Comparison of ENCODE assay signal across 2 cellular contexts in the genomic region with DNA sequence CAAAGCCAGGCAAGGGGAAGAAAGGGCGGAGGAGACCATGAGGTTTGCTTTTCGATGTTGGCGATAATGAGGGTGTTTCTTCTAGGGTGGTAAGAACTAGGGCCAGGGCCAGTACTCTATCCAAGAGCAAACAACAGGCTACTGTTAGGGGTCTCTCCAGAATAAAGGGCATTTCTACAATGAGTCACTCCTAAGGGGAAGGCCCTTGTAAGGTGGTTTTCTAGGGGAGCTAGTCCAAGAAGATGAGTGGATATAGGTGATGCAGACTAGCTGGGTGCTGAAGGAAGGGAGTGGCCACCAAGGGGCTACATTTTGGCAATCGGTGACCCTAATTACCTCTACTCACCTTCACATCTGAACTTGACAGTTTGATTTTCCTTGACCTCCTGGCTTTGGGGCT.
TF ChIP-seq lines count a peak whose summit lies in the region.

No MANE protein-coding gene starts in this region.

TF ChIP-seq in SK-N-SH, 30 proteins besides CTCF, POLR2A, EP300 and RAD21 (continued from another document):
- TF ChIP-seq, protein P1, sequence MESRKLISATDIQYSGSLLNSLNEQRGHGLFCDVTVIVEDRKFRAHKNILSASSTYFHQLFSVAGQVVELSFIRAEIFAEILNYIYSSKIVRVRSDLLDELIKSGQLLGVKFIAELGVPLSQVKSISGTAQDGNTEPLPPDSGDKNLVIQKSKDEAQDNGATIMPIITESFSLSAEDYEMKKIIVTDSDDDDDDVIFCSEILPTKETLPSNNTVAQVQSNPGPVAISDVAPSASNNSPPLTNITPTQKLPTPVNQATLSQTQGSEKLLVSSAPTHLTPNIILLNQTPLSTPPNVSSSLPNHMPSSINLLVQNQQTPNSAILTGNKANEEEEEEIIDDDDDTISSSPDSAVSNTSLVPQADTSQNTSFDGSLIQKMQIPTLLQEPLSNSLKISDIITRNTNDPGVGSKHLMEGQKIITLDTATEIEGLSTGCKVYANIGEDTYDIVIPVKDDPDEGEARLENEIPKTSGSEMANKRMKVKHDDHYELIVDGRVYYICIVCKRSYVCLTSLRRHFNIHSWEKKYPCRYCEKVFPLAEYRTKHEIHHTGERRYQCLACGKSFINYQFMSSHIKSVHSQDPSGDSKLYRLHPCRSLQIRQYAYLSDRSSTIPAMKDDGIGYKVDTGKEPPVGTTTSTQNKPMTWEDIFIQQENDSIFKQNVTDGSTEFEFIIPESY (IDR thresholded peaks at IDR 0.05; ENCODE audit: borderline replicate concordance, low read depth) = no peak
- TF ChIP-seq NFIC (IDR thresholded peaks at IDR 0.05; ENCODE audit: borderline replicate concordance) (no peak), JUND (IDR thresholded peaks at IDR 0.05) (no peak), POLR2AphosphoS5 (IDR thresholded peaks at IDR 0.05; ENCODE audit: low read depth, low read length) (no peak), MXI1 (IDR thresholded peaks at IDR 0.05; ENCODE audit: low read depth, low read length) (no peak), CHD2 (IDR thresholded peaks at IDR 0.05; ENCODE audit: low read length, partially characterized antibody) (no peak), RCOR1 (IDR thresholded peaks at IDR 0.05; ENCODE audit: low read length) (no peak), NRF1 (IDR thresholded peaks at IDR 0.05; ENCODE audit: low read depth, low read length) (no peak), FOSL2 (IDR thresholded peaks at IDR 0.05; ENCODE audit: borderline replicate concordance, low read depth) (no peak), EZH2phosphoT487 (IDR thresholded peaks at IDR 0.05; ENCODE audit: borderline replicate concordance, low read depth) (no peak), RXRA (IDR thresholded peaks at IDR 0.05; ENCODE audit: borderline replicate concordance, low read depth) (no peak), MEF2A (IDR thresholded peaks at IDR 0.05; ENCODE audit: borderline replicate concordance, low read depth) (no peak)
- TF ChIP-seq, protein P2, sequence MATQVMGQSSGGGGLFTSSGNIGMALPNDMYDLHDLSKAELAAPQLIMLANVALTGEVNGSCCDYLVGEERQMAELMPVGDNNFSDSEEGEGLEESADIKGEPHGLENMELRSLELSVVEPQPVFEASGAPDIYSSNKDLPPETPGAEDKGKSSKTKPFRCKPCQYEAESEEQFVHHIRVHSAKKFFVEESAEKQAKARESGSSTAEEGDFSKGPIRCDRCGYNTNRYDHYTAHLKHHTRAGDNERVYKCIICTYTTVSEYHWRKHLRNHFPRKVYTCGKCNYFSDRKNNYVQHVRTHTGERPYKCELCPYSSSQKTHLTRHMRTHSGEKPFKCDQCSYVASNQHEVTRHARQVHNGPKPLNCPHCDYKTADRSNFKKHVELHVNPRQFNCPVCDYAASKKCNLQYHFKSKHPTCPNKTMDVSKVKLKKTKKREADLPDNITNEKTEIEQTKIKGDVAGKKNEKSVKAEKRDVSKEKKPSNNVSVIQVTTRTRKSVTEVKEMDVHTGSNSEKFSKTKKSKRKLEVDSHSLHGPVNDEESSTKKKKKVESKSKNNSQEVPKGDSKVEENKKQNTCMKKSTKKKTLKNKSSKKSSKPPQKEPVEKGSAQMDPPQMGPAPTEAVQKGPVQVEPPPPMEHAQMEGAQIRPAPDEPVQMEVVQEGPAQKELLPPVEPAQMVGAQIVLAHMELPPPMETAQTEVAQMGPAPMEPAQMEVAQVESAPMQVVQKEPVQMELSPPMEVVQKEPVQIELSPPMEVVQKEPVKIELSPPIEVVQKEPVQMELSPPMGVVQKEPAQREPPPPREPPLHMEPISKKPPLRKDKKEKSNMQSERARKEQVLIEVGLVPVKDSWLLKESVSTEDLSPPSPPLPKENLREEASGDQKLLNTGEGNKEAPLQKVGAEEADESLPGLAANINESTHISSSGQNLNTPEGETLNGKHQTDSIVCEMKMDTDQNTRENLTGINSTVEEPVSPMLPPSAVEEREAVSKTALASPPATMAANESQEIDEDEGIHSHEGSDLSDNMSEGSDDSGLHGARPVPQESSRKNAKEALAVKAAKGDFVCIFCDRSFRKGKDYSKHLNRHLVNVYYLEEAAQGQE (IDR thresholded peaks at IDR 0.05; ENCODE audit: low read depth, low read length) = no peak
- TF ChIP-seq, protein P3, sequence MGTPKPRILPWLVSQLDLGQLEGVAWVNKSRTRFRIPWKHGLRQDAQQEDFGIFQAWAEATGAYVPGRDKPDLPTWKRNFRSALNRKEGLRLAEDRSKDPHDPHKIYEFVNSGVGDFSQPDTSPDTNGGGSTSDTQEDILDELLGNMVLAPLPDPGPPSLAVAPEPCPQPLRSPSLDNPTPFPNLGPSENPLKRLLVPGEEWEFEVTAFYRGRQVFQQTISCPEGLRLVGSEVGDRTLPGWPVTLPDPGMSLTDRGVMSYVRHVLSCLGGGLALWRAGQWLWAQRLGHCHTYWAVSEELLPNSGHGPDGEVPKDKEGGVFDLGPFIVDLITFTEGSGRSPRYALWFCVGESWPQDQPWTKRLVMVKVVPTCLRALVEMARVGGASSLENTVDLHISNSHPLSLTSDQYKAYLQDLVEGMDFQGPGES (IDR thresholded peaks at IDR 0.05; ENCODE audit: low read depth, low read length) = no peak
- TF ChIP-seq, protein P4, sequence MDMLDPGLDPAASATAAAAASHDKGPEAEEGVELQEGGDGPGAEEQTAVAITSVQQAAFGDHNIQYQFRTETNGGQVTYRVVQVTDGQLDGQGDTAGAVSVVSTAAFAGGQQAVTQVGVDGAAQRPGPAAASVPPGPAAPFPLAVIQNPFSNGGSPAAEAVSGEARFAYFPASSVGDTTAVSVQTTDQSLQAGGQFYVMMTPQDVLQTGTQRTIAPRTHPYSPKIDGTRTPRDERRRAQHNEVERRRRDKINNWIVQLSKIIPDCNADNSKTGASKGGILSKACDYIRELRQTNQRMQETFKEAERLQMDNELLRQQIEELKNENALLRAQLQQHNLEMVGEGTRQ (IDR thresholded peaks at IDR 0.05; ENCODE audit: borderline replicate concordance, low read depth, low read length) = no peak
TF ChIP-seq in SK-N-SH: peak in this region for 0.

TF ChIP-seq in SK-N-SH treated with all-trans-retinoic acid at 6 μM for 48 hours, 23 proteins besides CTCF, POLR2A, EP300 and RAD21 (continued from another document):
- TF ChIP-seq, protein P5, sequence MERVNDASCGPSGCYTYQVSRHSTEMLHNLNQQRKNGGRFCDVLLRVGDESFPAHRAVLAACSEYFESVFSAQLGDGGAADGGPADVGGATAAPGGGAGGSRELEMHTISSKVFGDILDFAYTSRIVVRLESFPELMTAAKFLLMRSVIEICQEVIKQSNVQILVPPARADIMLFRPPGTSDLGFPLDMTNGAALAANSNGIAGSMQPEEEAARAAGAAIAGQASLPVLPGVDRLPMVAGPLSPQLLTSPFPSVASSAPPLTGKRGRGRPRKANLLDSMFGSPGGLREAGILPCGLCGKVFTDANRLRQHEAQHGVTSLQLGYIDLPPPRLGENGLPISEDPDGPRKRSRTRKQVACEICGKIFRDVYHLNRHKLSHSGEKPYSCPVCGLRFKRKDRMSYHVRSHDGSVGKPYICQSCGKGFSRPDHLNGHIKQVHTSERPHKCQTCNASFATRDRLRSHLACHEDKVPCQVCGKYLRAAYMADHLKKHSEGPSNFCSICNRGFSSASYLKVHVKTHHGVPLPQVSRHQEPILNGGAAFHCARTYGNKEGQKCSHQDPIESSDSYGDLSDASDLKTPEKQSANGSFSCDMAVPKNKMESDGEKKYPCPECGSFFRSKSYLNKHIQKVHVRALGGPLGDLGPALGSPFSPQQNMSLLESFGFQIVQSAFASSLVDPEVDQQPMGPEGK (CRISPR knock-in tag; IDR thresholded peaks at IDR 0.05; ENCODE audit: borderline replicate concordance) = no peak
- no peak for TF ChIP-seq TOX (CRISPR knock-in tag; IDR thresholded peaks at IDR 0.05; ENCODE audit: borderline replicate concordance)
- no peak for TF ChIP-seq ZNF8 (CRISPR knock-in tag; IDR thresholded peaks at IDR 0.05)
- no peak for TF ChIP-seq ZC3H10 (CRISPR knock-in tag; IDR thresholded peaks at IDR 0.05)
- no peak for TF ChIP-seq SNAI2 (CRISPR knock-in tag; IDR thresholded peaks at IDR 0.05)
- TF ChIP-seq, protein P6, sequence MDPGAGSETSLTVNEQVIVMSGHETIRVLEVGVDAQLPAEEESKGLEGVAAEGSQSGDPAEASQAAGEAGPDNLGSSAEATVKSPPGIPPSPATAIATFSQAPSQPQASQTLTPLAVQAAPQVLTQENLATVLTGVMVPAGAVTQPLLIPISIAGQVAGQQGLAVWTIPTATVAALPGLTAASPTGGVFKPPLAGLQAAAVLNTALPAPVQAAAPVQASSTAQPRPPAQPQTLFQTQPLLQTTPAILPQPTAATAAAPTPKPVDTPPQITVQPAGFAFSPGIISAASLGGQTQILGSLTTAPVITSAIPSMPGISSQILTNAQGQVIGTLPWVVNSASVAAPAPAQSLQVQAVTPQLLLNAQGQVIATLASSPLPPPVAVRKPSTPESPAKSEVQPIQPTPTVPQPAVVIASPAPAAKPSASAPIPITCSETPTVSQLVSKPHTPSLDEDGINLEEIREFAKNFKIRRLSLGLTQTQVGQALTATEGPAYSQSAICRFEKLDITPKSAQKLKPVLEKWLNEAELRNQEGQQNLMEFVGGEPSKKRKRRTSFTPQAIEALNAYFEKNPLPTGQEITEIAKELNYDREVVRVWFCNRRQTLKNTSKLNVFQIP (CRISPR knock-in tag; IDR thresholded peaks at IDR 0.05; ENCODE audit: borderline replicate concordance, low read depth) = no peak
- no peak for TF ChIP-seq OSR1 (CRISPR knock-in tag; IDR thresholded peaks at IDR 0.05)
- TF ChIP-seq RARB (CRISPR knock-in tag; IDR thresholded peaks at IDR 0.05) = no peak
- TF ChIP-seq, protein P7, sequence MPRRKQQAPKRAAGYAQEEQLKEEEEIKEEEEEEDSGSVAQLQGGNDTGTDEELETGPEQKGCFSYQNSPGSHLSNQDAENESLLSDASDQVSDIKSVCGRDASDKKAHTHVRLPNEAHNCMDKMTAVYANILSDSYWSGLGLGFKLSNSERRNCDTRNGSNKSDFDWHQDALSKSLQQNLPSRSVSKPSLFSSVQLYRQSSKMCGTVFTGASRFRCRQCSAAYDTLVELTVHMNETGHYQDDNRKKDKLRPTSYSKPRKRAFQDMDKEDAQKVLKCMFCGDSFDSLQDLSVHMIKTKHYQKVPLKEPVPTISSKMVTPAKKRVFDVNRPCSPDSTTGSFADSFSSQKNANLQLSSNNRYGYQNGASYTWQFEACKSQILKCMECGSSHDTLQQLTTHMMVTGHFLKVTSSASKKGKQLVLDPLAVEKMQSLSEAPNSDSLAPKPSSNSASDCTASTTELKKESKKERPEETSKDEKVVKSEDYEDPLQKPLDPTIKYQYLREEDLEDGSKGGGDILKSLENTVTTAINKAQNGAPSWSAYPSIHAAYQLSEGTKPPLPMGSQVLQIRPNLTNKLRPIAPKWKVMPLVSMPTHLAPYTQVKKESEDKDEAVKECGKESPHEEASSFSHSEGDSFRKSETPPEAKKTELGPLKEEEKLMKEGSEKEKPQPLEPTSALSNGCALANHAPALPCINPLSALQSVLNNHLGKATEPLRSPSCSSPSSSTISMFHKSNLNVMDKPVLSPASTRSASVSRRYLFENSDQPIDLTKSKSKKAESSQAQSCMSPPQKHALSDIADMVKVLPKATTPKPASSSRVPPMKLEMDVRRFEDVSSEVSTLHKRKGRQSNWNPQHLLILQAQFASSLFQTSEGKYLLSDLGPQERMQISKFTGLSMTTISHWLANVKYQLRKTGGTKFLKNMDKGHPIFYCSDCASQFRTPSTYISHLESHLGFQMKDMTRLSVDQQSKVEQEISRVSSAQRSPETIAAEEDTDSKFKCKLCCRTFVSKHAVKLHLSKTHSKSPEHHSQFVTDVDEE (CRISPR knock-in tag; IDR thresholded peaks at IDR 0.05) = no peak
- no peak for TF ChIP-seq TCF4 (CRISPR knock-in tag; IDR thresholded peaks at IDR 0.05; ENCODE audit: borderline replicate concordance)
- TF ChIP-seq GLIS3 (CRISPR knock-in tag; IDR thresholded peaks at IDR 0.05) = no peak
- no peak for TF ChIP-seq ZNF565 (CRISPR knock-in tag; conservative IDR thresholded peaks at IDR 0.05; ENCODE audit: low read depth)
- TF ChIP-seq ISL1 (CRISPR knock-in tag; IDR thresholded peaks at IDR 0.05) = no peak
- TF ChIP-seq ESRRG (CRISPR knock-in tag; IDR thresholded peaks at IDR 0.05) = no peak
- no peak for TF ChIP-seq ZNF70 (CRISPR knock-in tag; IDR thresholded peaks at IDR 0.05)
- TF ChIP-seq BACH2 (CRISPR knock-in tag; IDR thresholded peaks at IDR 0.05; ENCODE audit: borderline replicate concordance) = no peak
- TF ChIP-seq, protein P8, sequence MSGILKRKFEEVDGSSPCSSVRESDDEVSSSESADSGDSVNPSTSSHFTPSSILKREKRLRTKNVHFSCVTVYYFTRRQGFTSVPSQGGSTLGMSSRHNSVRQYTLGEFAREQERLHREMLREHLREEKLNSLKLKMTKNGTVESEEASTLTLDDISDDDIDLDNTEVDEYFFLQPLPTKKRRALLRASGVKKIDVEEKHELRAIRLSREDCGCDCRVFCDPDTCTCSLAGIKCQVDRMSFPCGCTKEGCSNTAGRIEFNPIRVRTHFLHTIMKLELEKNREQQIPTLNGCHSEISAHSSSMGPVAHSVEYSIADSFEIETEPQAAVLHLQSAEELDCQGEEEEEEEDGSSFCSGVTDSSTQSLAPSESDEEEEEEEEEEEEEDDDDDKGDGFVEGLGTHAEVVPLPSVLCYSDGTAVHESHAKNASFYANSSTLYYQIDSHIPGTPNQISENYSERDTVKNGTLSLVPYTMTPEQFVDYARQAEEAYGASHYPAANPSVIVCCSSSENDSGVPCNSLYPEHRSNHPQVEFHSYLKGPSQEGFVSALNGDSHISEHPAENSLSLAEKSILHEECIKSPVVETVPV (CRISPR knock-in tag; IDR thresholded peaks at IDR 0.05) = no peak
